19 cellular contexts compared by ENCODE assay signal in genomic region chr14:92501891-92502351, GRCh38. TPM values are rescaled to one million over a fixed set of nuclear protein-coding genes. Genes with fewer than 3 reads are reported as not detected.
A peak's percentile ranks its signal among the peaks of the same experiment; 100 is the strongest.
DNase-seq lines count a peak whose midpoint lies in the region; ATAC-seq, FAIRE-seq and TF ChIP-seq lines count a peak whose summit lies in the region.
"Had no signal": no experiment of that assay in that cellular context is flagged by ENCODE, and none has a peak within 500 bp of the region (broad histone marks: within the 10 kb centered on the region; RNA-seq: fewer than 3 reads in every experiment).

No MANE protein-coding gene starts in this region.

- H3K36me3 ChIP-seq in ACC112 (ENCODE audit: insufficient read depth, low read length) = no peaks in the 10 kb centered on the region
- no peaks in the 10 kb centered on the region for H3K36me3 ChIP-seq in HCT116 (ENCODE audit: control insufficient read depth in 1 of 2, insufficient read depth in 2 of 2, low read length in 2 of 2)
- H3K36me3 ChIP-seq: colonic mucosa, lower lobe of right lung, thoracic aorta had no signal

- POLR2A ChIA-PET in HCT116 (lab: Charles Lee) = interaction anchor here (0.8 kb wide), 1 partner anchor 10 kb away, joined by 3 read pairs; no protein-coding TSS in a partner anchor

- H3K4me1 ChIP-seq in ACC112 (ENCODE audit: control insufficient read depth, insufficient read depth, low read length, unreplicated experiment) (peaks cover 41% of the 10 kb centered on the region), HCT116 (ENCODE audit: control insufficient read depth in 1 of 2, insufficient read depth in 2 of 2, low read length in 2 of 2) (peaks cover 36 to 73% of the 10 kb centered on the region in 2 experiments)
- H3K4me1 ChIP-seq: colonic mucosa had no signal

- H3K4me3 ChIP-seq in ACC112 (ENCODE audit: low read depth, low read length) = no peak overlapping the region
- no peak overlapping the region for H3K4me3 ChIP-seq in HCT116 (replicated peaks in 1 of 2; ENCODE audit: low read depth in 1 of 2, low read length in 2 of 2)
- no peak overlapping the region for H3K4me3 ChIP-seq in fibroblast of villous mesenchyme (ENCODE audit: low read depth, low read length)
- H3K4me3 ChIP-seq: colonic mucosa, lower lobe of right lung, thoracic aorta had no signal

- H3K9ac ChIP-seq in HCT116 (ENCODE audit: low read length) = no peak overlapping the region

- TF ChIP-seq CTCF in HCT116 (IDR thresholded peaks at IDR 0.05 in 2 of 3, conservative IDR thresholded peaks at IDR 0.05 in 1 of 3; ENCODE audit: borderline replicate concordance in 1 of 3, insufficient read depth in 1 of 3, low read depth in 2 of 3, low read length in 2 of 3) = no peak
- TF ChIP-seq CTCF in fibroblast of villous mesenchyme (IDR thresholded peaks at IDR 0.05; ENCODE audit: insufficient read depth, low read depth, low read length) = no peak

- H3K79me2 ChIP-seq in ACC112 (ENCODE audit: control insufficient read depth, insufficient read depth, low read length, unreplicated experiment) = no peaks in the 10 kb centered on the region
- no peaks in the 10 kb centered on the region for H3K79me2 ChIP-seq in HCT116 (ENCODE audit: insufficient read depth, low read length)

- H2AFZ ChIP-seq in ACC112 (ENCODE audit: low read length, unreplicated experiment) (peak overlapping the region; percentile 41), HCT116 (ENCODE audit: low read depth, low read length, poor library complexity, severe bottlenecking) (no peak overlapping the region)

- TF ChIP-seq POLR2A in HCT116 (IDR thresholded peaks at IDR 0.05; ENCODE audit: borderline replicate concordance, extremely low read depth, insufficient read depth, insufficient read length) (no peak), GM12891 (IDR thresholded peaks at IDR 0.05; ENCODE audit: low read depth, low read length) (no peak)

- H3K4me2 ChIP-seq in HCT116 (ENCODE audit: low read length) = peak overlapping the region; percentile 65

- CTCF ChIA-PET in HCT116 (lab: Charles Lee) = no interaction called here

- TF ChIP-seq RAD21 in HCT116 (IDR thresholded peaks at IDR 0.05; ENCODE audit: low read depth) = no peak

- no peaks in the 10 kb centered on the region for H4K20me1 ChIP-seq in HCT116 (ENCODE audit: insufficient read depth)

- RAD21 ChIA-PET in HCT116 (lab: Charles Lee; ENCODE audit: low non-redundant PET in 1 of 2, low total read pairs in 2 of 2, uncharacterized antibody in 2 of 2, unreplicated experiment in 2 of 2) = no interaction called here

- H3K9me2 ChIP-seq in HCT116 (ENCODE audit: insufficient read depth) = no peaks in the 10 kb centered on the region

- H3K27ac ChIP-seq in ACC112 (ENCODE audit: low read depth, low read length) (peak overlapping the region; percentile 68), HCT116 (ENCODE audit: low read depth, low read length) (no peak overlapping the region)
- H3K27ac ChIP-seq: colonic mucosa, lower lobe of right lung, thoracic aorta had no signal

- FAIRE-seq in GM12891 (lab: Jason Lieb, UNC) = no peak

- intact Hi-C loops in HCT116 (cut with micrococcal nuclease) = no loop called here

- H3K27me3 ChIP-seq in ACC112 (ENCODE audit: insufficient read depth, low read length) = no peaks in the 10 kb centered on the region
- no peaks in the 10 kb centered on the region for H3K27me3 ChIP-seq in HCT116 (ENCODE audit: insufficient read depth, low read length)
- H3K27me3 ChIP-seq: colonic mucosa had no signal

- no peaks in the 10 kb centered on the region for H3K9me3 ChIP-seq in HCT116 (ENCODE audit: control insufficient read depth in 1 of 2, insufficient read depth in 1 of 2, low read depth in 1 of 2, low read length in 2 of 2)
- H3K9me3 ChIP-seq: colonic mucosa, lower lobe of right lung, thoracic aorta had no signal

- BruUV-seq in HCT116 (replicated peaks; lab: Mats Ljungman, UMichigan) = no TSS peak

- ATAC-seq in HCT116 (no peak), HG03159 (IDR thresholded peaks at IDR 0.05; ENCODE audit: unreplicated experiment) (no peak)
- ATAC-seq: lower lobe of right lung; naive thymus-derived CD8-positive, alpha-beta T cell; Right ventricle myocardium inferior had no signal

- DNase-seq in HCT116 (ENCODE audit: low read depth, low spot score) = no peak
- DNase-seq in amniotic epithelial cell (ENCODE audit: low read depth) = peak; percentile 70
- peak; percentile 60 for DNase-seq in fibroblast of villous mesenchyme (ENCODE audit: low read depth)
- DNase-seq in NCI-H2107 (lab: John Stamatoyannopoulos, UW) = no peak
- no peak for DNase-seq in GM12891 (ENCODE audit: insufficient read length, low spot score)
- DNase-seq in SIG-M5 treated with dmso at 0.1 percent for 504 hours (lab: John Stamatoyannopoulos, UW; ENCODE audit: unreplicated experiment) = no peak
- DNase-seq: activated CD4-positive, alpha-beta T cell treated with anti-CD3 and anti-CD28 coated beads for 4 hours; colonic mucosa; COR-L47; lower lobe of right lung; naive thymus-derived CD8-positive, alpha-beta T cell; NCI-H1092; NCI-H2171 treated with DMSO at 0.1 percent for 48 hours; stimulated activated CD4-positive, alpha-beta T cell treated with anti-CD3 and anti-CD28 coated beads, Interleukin-2, amount 100 ng/mL, for 24 hours; T-helper 2 cell had no signal

TF ChIP-seq in HCT116, 20 proteins besides CTCF, POLR2A, EP300 and RAD21 (continues in another document):
- TF ChIP-seq ATF3 (IDR thresholded peaks at IDR 0.05) (no peak), CBX3 (IDR thresholded peaks at IDR 0.05; ENCODE audit: low read depth) (no peak), ZNF274 (IDR thresholded peaks at IDR 0.05; ENCODE audit: low read depth, low read length) (no peak), SRF (IDR thresholded peaks at IDR 0.05; ENCODE audit: low read depth) (no peak), REST (IDR thresholded peaks at IDR 0.05; ENCODE audit: low read depth) (no peak)

TF ChIP-seq in GM12891, 5 proteins besides CTCF, POLR2A, EP300 and RAD21:
- TF ChIP-seq POU2F2 (IDR thresholded peaks at IDR 0.05; ENCODE audit: low read depth, low read length) (no peak), POLR2AphosphoS5 (IDR thresholded peaks at IDR 0.05; ENCODE audit: low read depth, low read length) (no peak), TAF1 (IDR thresholded peaks at IDR 0.05; ENCODE audit: low read depth, low read length) (no peak), SPI1 (IDR thresholded peaks at IDR 0.05; ENCODE audit: low read depth, low read length) (no peak), PAX5 (IDR thresholded peaks at IDR 0.05; ENCODE audit: insufficient read depth, low read length, severe bottlenecking) (no peak)
TF ChIP-seq in GM12891: peak in this region for 0.

RNA-seq across cellular contexts. Expression of gene RIN3, which starts 11.7 kb away (rescaled TPM):
- total RNA-seq in HCT116 (2021; ENCODE audit: unreplicated experiment) (22.2 TPM), fibroblast of villous mesenchyme (7.3 and 7.4 TPM in 2 replicates)
- 20.3 and 22.3 TPM in 2 replicates for polyA plus RNA-seq in HCT116 (2012)
- 7.6 TPM for polyA plus RNA-seq in GM12891 (2012; ENCODE audit: low read depth, missing spikeins)

Comparison
In these comparisons a context has a peak if more than half of its experiments do, and no peak if none do; other contexts are left out.
1. DNase-seq: peak in amniotic epithelial cell (single experiment) and fibroblast of villous mesenchyme (single experiment); none in HCT116 (single experiment), NCI-H2107 (single experiment), GM12891 (single experiment) and SIG-M5 treated with dmso at 0.1 percent for 504 hours (single experiment).